ENCODE assay signal across 8 cellular contexts in genomic region chr14:103522028-103522581, GRCh38. TPM values are rescaled to one million over a fixed set of nuclear protein-coding genes. Genes with fewer than 3 reads are reported as not detected.
DNase-seq lines count a peak whose midpoint lies in the region; ATAC-seq, FAIRE-seq and TF ChIP-seq lines count a peak whose summit lies in the region.

No MANE protein-coding gene starts in this region.

- peaks cover 4% of the 10 kb centered on the region for H3K79me2 ChIP-seq in HepG2 (ENCODE audit: insufficient read depth, low read length)

- H3K4me2 ChIP-seq in HepG2 (ENCODE audit: low read depth, low read length): peak overlapping the region; percentile 85

- no peak for TF ChIP-seq RAD21 in HepG2 (CRISPR knock-in tag; IDR thresholded peaks at IDR 0.05)

- no peak for TF ChIP-seq CTCF in CD14-positive monocyte (IDR thresholded peaks at IDR 0.05)
- no peak for TF ChIP-seq CTCF in brain microvascular endothelial cell (IDR thresholded peaks at IDR 0.05; ENCODE audit: low read depth, low read length, missing control alignments)
- no peak for TF ChIP-seq CTCF in HepG2 (CRISPR knock-in tag; IDR thresholded peaks at IDR 0.05)
- TF ChIP-seq CTCF in thyroid gland (IDR thresholded peaks at IDR 0.05): no peak

- peak overlapping the region; percentile 49 for H3K4me3 ChIP-seq in MG63
- H3K4me3 ChIP-seq in brain microvascular endothelial cell (ENCODE audit: low read depth, low read length): peak overlapping the region; percentile 27
- H3K4me3 ChIP-seq in HepG2 (replicated peaks in 1 of 3; ENCODE audit: insufficient read depth in 1 of 3, low read depth in 2 of 3, low read length in 3 of 3): peak overlapping the region; percentile 68 to 81 (median 70); a peak in 5 of 6 replicates
- H3K4me3 ChIP-seq in thyroid gland (replicated peaks in 1 of 3): peak overlapping the region in 2 of 3 donors; percentile 66 to 74

- in situ Hi-C loops in brain microvascular endothelial cell (cut with HindIII; ENCODE audit: low pct_ligation_motif_present, low sequenced_read_pairs) (no loop called here), HepG2 (cut with HindIII; ENCODE audit: extremely low pct_ligation_motif_present, low pct_unique_long_range_greater_than_20kb) (no loop called here)

- peaks cover 0 to 9% of the 10 kb centered on the region in 2 donors for H3K36me3 Mint-ChIP-seq in CD14-positive monocyte

- H3K27me3 ChIP-seq in MG63 (no peaks in the 10 kb centered on the region; the same call in 1 of the 2 replicates), brain microvascular endothelial cell (replicated peaks) (peaks cover 11% of the 10 kb centered on the region), HepG2 (ENCODE audit: control insufficient read depth in 1 of 2, insufficient read depth in 2 of 2, low read length in 2 of 2) (no peaks in the 10 kb centered on the region), thyroid gland (no peaks in the 10 kb centered on the region)

- CTCF ChIA-PET in HepG2 (lab: Yijun Ruan, JAX; ENCODE audit: low intra/inter-chr PET ratio, low total read pairs): no interaction called here

- H3K9ac ChIP-seq in HepG2 (ENCODE audit: insufficient read depth, low read depth, low read length): peak overlapping the region; percentile 73

- H3K9me3 ChIP-seq in MG63: no peaks in the 10 kb centered on the region
- H3K9me3 ChIP-seq in HepG2 (ENCODE audit: low read length): no peaks in the 10 kb centered on the region
- H3K9me3 ChIP-seq in thyroid gland: no peaks in the 10 kb centered on the region

- 8% methylated on average over 18 of the region's 64 CpGs for WGBS in HepG2 (ENCODE audit: low lambda C conversion rate)
- no CpG with 5 or more reads among the region's 64 CpGs for WGBS in thyroid gland, 2 donors

- TSS peak; percentile 56 for BruUV-seq in HepG2 (replicated peaks; lab: Mats Ljungman, UMichigan)

- no peak for TF ChIP-seq POLR2A in HepG2 (IDR thresholded peaks at IDR 0.05; ENCODE audit: insufficient read depth in 1 of 2, low read depth in 2 of 2, low read length in 2 of 2)
- TF ChIP-seq POLR2A in thyroid gland (IDR thresholded peaks at IDR 0.05): no peak

- DNase-seq in CD14-positive monocyte (ENCODE audit: low spot score): no peak
- DNase-seq in MG63: no peak
- DNase-seq in brain microvascular endothelial cell: no peak
- no peak for DNase-seq in HepG2 (ENCODE audit: low spot score)
- peak; percentile 51 to 54 for DNase-seq in thyroid gland
- no peak for DNase-seq in occipital lobe (lab: John Stamatoyannopoulos, UW)

- H3K27me3 Mint-ChIP-seq in CD14-positive monocyte (ENCODE audit: low read depth in 3 of 3): peaks cover 41 to 55% (median 45%) of the 10 kb centered on the region in 3 donors

- no peak overlapping the region for H3K27ac Mint-ChIP-seq in CD14-positive monocyte

- no peak for FAIRE-seq in HepG2 (lab: Jason Lieb, UNC)

- POLR2A ChIA-PET in HepG2 (lab: Yijun Ruan, JAX): interaction anchor here (1.1 to 1.5 kb wide), 3 partner anchors 14 to 28 kb away, joined by 4 to 9 read pairs (median 6); no protein-coding TSS in a partner anchor

- H3K27ac ChIP-seq in brain microvascular endothelial cell: no peak overlapping the region
- peak overlapping the region; percentile 39 for H3K27ac ChIP-seq in HepG2 (ENCODE audit: extremely low read length, insufficient read depth, low read length)
- peak overlapping the region; percentile 70 to 98 (median 94) for H3K27ac ChIP-seq in thyroid gland

- intact Hi-C loops in CD14-positive monocyte (cut with micrococcal nuclease) (loop anchor here in 1 of 2 donors (5.0 to 10.0 kb wide), 2 partner anchors 40 to 187 kb away; partner anchors contain the start of genes BAG5, COA8 and EIF5), HepG2 (cut with micrococcal nuclease; ENCODE audit: unreplicated experiment) (no loop called here), thyroid gland (cut with DNase I) (no loop called here)

- no peak for TF ChIP-seq EP300 in HepG2 (IDR thresholded peaks at IDR 0.05; ENCODE audit: low read depth in 2 of 2, low read length in 2 of 2)
- no peak for TF ChIP-seq EP300 in HepG2 (CRISPR knock-in tag; IDR thresholded peaks at IDR 0.05; ENCODE audit: borderline replicate concordance)

- H3K4me1 ChIP-seq in HepG2 (ENCODE audit: insufficient read depth, low read length) (peaks cover 66% of the 10 kb centered on the region), thyroid gland (peaks cover 43 to 47% of the 10 kb centered on the region in 2 donors)

- H3K36me3 ChIP-seq in MG63: no peaks in the 10 kb centered on the region; the same call in 1 of the 2 replicates
- no peaks in the 10 kb centered on the region for H3K36me3 ChIP-seq in brain microvascular endothelial cell (replicated peaks)
- peaks cover 0 to 10% of the 10 kb centered on the region in 2 experiments; a peak in 3 of 5 replicates for H3K36me3 ChIP-seq in HepG2 (replicated peaks in 1 of 2; ENCODE audit: control insufficient read depth in 1 of 2, insufficient read depth in 2 of 2, low read length in 2 of 2)
- H3K36me3 ChIP-seq in thyroid gland: no peaks in the 10 kb centered on the region

- no peak overlapping the region for H2AFZ ChIP-seq in HepG2 (ENCODE audit: low read length)

- H3K9me3 Mint-ChIP-seq in CD14-positive monocyte: peaks cover 0 to 16% (median 6%) of the 10 kb centered on the region in 7 donors

- H4K20me1 ChIP-seq in HepG2 (ENCODE audit: insufficient read depth, low read length): no peaks in the 10 kb centered on the region

- peaks cover 30% of the 10 kb centered on the region for H3K4me1 Mint-ChIP-seq in CD14-positive monocyte

- peak overlapping the region; percentile 75 to 83 for H3K4me3 Mint-ChIP-seq in CD14-positive monocyte

- ATAC-seq in HepG2: no peak
- ATAC-seq in HG03159 (IDR thresholded peaks at IDR 0.05; ENCODE audit: unreplicated experiment): no peak
- ATAC-seq in GM21723 (IDR thresholded peaks at IDR 0.05; ENCODE audit: unreplicated experiment): no peak

RNA-seq across cellular contexts. Expression of gene CKB, which starts 0.5 kb away (rescaled TPM):
- polyA plus RNA-seq in CD14-positive monocyte: 1 to 10 TPM in 1 of 2 donors, under 1 TPM in 1; 0.76 to 2.7 TPM
- 34.9 and 45.2 TPM in 2 replicates for total RNA-seq in MG63 (2014; rRNA removed; shearing (Covaris generic); ENCODE audit: low replicate concordance)
- 82.3 and 92.4 TPM in 2 replicates for total RNA-seq in HepG2 (2016; rRNA removed; fragmentation: Illumina TruSeq; extraction: Trizol)
- total RNA-seq in HepG2 (2016; cell fraction: cytosol; rRNA removed; fragmentation: Illumina TruSeq; extraction: Trizol; ENCODE audit: low read depth): 35.0 and 38.6 TPM in 2 replicates
- 77.0 and 90.7 TPM in 2 replicates for total RNA-seq in HepG2 (2016; cell fraction: insoluble cytoplasmic fraction; rRNA removed; fragmentation: Illumina TruSeq; extraction: Trizol)
- 39.1 and 44.5 TPM in 2 replicates for total RNA-seq in HepG2 (2016; cell fraction: membrane; rRNA removed; fragmentation: Illumina TruSeq; extraction: Trizol)
- total RNA-seq in HepG2 (2016; cell fraction: nucleus; rRNA removed; fragmentation: Illumina TruSeq; extraction: Trizol): 55.0 and 62.1 TPM in 2 replicates
- 179 and 217 TPM in 2 replicates for polyA plus RNA-seq in HepG2 (2011; rRNA removed)
- polyA plus RNA-seq in HepG2 (2011; cell fraction: cytosol; rRNA removed): 94.2 and 257 TPM in 2 replicates
- 634 and 1,191 TPM in 2 replicates for polyA plus RNA-seq in HepG2 (2011; cell fraction: nucleus; rRNA removed)
- 136 and 210 TPM in 2 replicates for polyA plus RNA-seq in HepG2 (2012)
- polyA plus RNA-seq in HepG2 (2016; cell fraction: cytosol; fragmentation: Illumina TruSeq; extraction: Trizol; ENCODE audit: low read depth): 60.2 and 68.2 TPM in 2 replicates
- 156 and 198 TPM in 2 replicates for polyA plus RNA-seq in HepG2 (2016; cell fraction: insoluble cytoplasmic fraction; fragmentation: Illumina TruSeq; extraction: Trizol; ENCODE audit: low read depth)
- polyA plus RNA-seq in HepG2 (2016; cell fraction: membrane; fragmentation: Illumina TruSeq; extraction: Trizol; ENCODE audit: low read depth): 60.4 and 60.5 TPM in 2 replicates
- polyA plus RNA-seq in HepG2 (2016; cell fraction: nucleus; fragmentation: Illumina TruSeq; extraction: Trizol; ENCODE audit: insufficient read depth, low read depth): 164 and 170 TPM in 2 replicates
- 111 and 125 TPM in 2 replicates for polyA minus RNA-seq in HepG2 (2011; rRNA and poly(A)+ RNA removed; ENCODE audit: low replicate concordance)
- polyA minus RNA-seq in HepG2 (2011; cell fraction: cytosol; rRNA and poly(A)+ RNA removed): 96.8 and 156 TPM in 2 replicates
- 34.2 and 39.0 TPM in 2 replicates for polyA minus RNA-seq in HepG2 (2011; cell fraction: nucleus; rRNA and poly(A)+ RNA removed)
- 100 to 1,000 TPM; 190 to 373 (median 266) TPM for total RNA-seq in thyroid gland
- total RNA-seq in occipital lobe: 278 TPM

RNA-seq across cellular contexts. Expression of gene TRMT61A, which starts 6.9 kb away (rescaled TPM):
- polyA plus RNA-seq in CD14-positive monocyte (1 to 10 TPM; 2.7 to 3.4 TPM), HepG2 (2011; rRNA removed) (6.5 and 9.8 TPM in 2 replicates)
- total RNA-seq in MG63 (2014; rRNA removed; shearing (Covaris generic); ENCODE audit: low replicate concordance): 29.0 and 43.2 TPM in 2 replicates
- total RNA-seq in HepG2 (2016; rRNA removed; fragmentation: Illumina TruSeq; extraction: Trizol) (12.2 and 13.6 TPM in 2 replicates), thyroid gland (10 to 100 TPM; 14.9 to 24.4 (median 21.3) TPM), occipital lobe (5.9 TPM)
- 4.0 and 5.2 TPM in 2 replicates for total RNA-seq in HepG2 (2016; cell fraction: cytosol; rRNA removed; fragmentation: Illumina TruSeq; extraction: Trizol; ENCODE audit: low read depth)
- 12.4 and 14.5 TPM in 2 replicates for total RNA-seq in HepG2 (2016; cell fraction: insoluble cytoplasmic fraction; rRNA removed; fragmentation: Illumina TruSeq; extraction: Trizol)
- 8.3 and 9.6 TPM in 2 replicates for total RNA-seq in HepG2 (2016; cell fraction: membrane; rRNA removed; fragmentation: Illumina TruSeq; extraction: Trizol)
- total RNA-seq in HepG2 (2016; cell fraction: nucleus; rRNA removed; fragmentation: Illumina TruSeq; extraction: Trizol): 10.4 and 11.7 TPM in 2 replicates
- 6.4 and 11.5 TPM in 2 replicates for polyA plus RNA-seq in HepG2 (2011; cell fraction: cytosol; rRNA removed)
- polyA plus RNA-seq in HepG2 (2011; cell fraction: nucleus; rRNA removed): 26.1 and 31.2 TPM in 2 replicates
- polyA plus RNA-seq in HepG2 (2012): 4.0 and 8.4 TPM in 2 replicates
- 3.9 and 4.4 TPM in 2 replicates for polyA plus RNA-seq in HepG2 (2016; cell fraction: cytosol; fragmentation: Illumina TruSeq; extraction: Trizol; ENCODE audit: low read depth)
- 12.0 and 13.1 TPM in 2 replicates for polyA plus RNA-seq in HepG2 (2016; cell fraction: insoluble cytoplasmic fraction; fragmentation: Illumina TruSeq; extraction: Trizol; ENCODE audit: low read depth)
- 6.7 and 7.2 TPM in 2 replicates for polyA plus RNA-seq in HepG2 (2016; cell fraction: membrane; fragmentation: Illumina TruSeq; extraction: Trizol; ENCODE audit: low read depth)
- 13.5 and 14.3 TPM in 2 replicates for polyA plus RNA-seq in HepG2 (2016; cell fraction: nucleus; fragmentation: Illumina TruSeq; extraction: Trizol; ENCODE audit: insufficient read depth, low read depth)
- 14.6 and 19.9 TPM in 2 replicates for polyA minus RNA-seq in HepG2 (2011; rRNA and poly(A)+ RNA removed; ENCODE audit: low replicate concordance)
- polyA minus RNA-seq in HepG2 (2011; cell fraction: cytosol; rRNA and poly(A)+ RNA removed): 4.6 and 4.7 TPM in 2 replicates
- 15.8 and 16.6 TPM in 2 replicates for polyA minus RNA-seq in HepG2 (2011; cell fraction: nucleus; rRNA and poly(A)+ RNA removed)

RNA-seq across cellular contexts. Expression of gene BAG5, which starts 40.4 kb away (rescaled TPM):
- polyA plus RNA-seq in CD14-positive monocyte: 10 to 100 TPM; 30.1 to 33.1 TPM
- total RNA-seq in MG63 (2014; rRNA removed; shearing (Covaris generic); ENCODE audit: low replicate concordance): 5.4 and 8.2 TPM in 2 replicates
- total RNA-seq in HepG2 (2016; rRNA removed; fragmentation: Illumina TruSeq; extraction: Trizol): 21.0 and 34.8 TPM in 2 replicates
- total RNA-seq in HepG2 (2016; cell fraction: cytosol; rRNA removed; fragmentation: Illumina TruSeq; extraction: Trizol; ENCODE audit: low read depth): 2.3 and 2.5 TPM in 2 replicates
- 21.9 and 34.1 TPM in 2 replicates for total RNA-seq in HepG2 (2016; cell fraction: insoluble cytoplasmic fraction; rRNA removed; fragmentation: Illumina TruSeq; extraction: Trizol)
- total RNA-seq in HepG2 (2016; cell fraction: membrane; rRNA removed; fragmentation: Illumina TruSeq; extraction: Trizol): 11.4 and 14.2 TPM in 2 replicates
- 14.8 and 16.2 TPM in 2 replicates for total RNA-seq in HepG2 (2016; cell fraction: nucleus; rRNA removed; fragmentation: Illumina TruSeq; extraction: Trizol)
- 3.0 and 3.5 TPM in 2 replicates for polyA plus RNA-seq in HepG2 (2011; rRNA removed)
- polyA plus RNA-seq in HepG2 (2011; cell fraction: cytosol; rRNA removed): 2.5 and 3.9 TPM in 2 replicates
- 3.3 and 3.7 TPM in 2 replicates for polyA plus RNA-seq in HepG2 (2011; cell fraction: nucleus; rRNA removed)
- polyA plus RNA-seq in HepG2 (2012): 7.9 and 9.3 TPM in 2 replicates
- polyA plus RNA-seq in HepG2 (2016; cell fraction: cytosol; fragmentation: Illumina TruSeq; extraction: Trizol; ENCODE audit: low read depth): 1.0 and 1.3 TPM in 2 replicates
- 16.8 and 20.0 TPM in 2 replicates for polyA plus RNA-seq in HepG2 (2016; cell fraction: insoluble cytoplasmic fraction; fragmentation: Illumina TruSeq; extraction: Trizol; ENCODE audit: low read depth)
- polyA plus RNA-seq in HepG2 (2016; cell fraction: membrane; fragmentation: Illumina TruSeq; extraction: Trizol; ENCODE audit: low read depth): 5.3 and 6.2 TPM in 2 replicates
- polyA plus RNA-seq in HepG2 (2016; cell fraction: nucleus; fragmentation: Illumina TruSeq; extraction: Trizol; ENCODE audit: insufficient read depth, low read depth): 13.8 and 14.6 TPM in 2 replicates
- polyA minus RNA-seq in HepG2 (2011; rRNA and poly(A)+ RNA removed; ENCODE audit: low replicate concordance): 5.3 and 11.8 TPM in 2 replicates
- polyA minus RNA-seq in HepG2 (2011; cell fraction: cytosol; rRNA and poly(A)+ RNA removed): 7.2 and 8.6 TPM in 2 replicates
- 9.8 and 9.9 TPM in 2 replicates for polyA minus RNA-seq in HepG2 (2011; cell fraction: nucleus; rRNA and poly(A)+ RNA removed)
- total RNA-seq in thyroid gland: 10 to 100 TPM; 39.4 to 77.5 (median 44.4) TPM
- 46.6 TPM for total RNA-seq in occipital lobe

RNA-seq across cellular contexts. Expression of gene COA8, which starts 40.7 kb away (rescaled TPM):
- polyA plus RNA-seq in CD14-positive monocyte (10 to 100 TPM; 52.3 to 58.1 TPM), HepG2 (2011; rRNA removed) (10.9 and 14.0 TPM in 2 replicates)
- total RNA-seq in MG63 (2014; rRNA removed; shearing (Covaris generic); ENCODE audit: low replicate concordance): 18.4 and 38.9 TPM in 2 replicates
- total RNA-seq in HepG2 (2016; rRNA removed; fragmentation: Illumina TruSeq; extraction: Trizol) (25.1 and 25.2 TPM in 2 replicates), thyroid gland (10 to 100 TPM; 25.9 to 50.4 (median 33.6) TPM), occipital lobe (27.5 TPM)
- total RNA-seq in HepG2 (2016; cell fraction: cytosol; rRNA removed; fragmentation: Illumina TruSeq; extraction: Trizol; ENCODE audit: low read depth): 29.4 and 38.9 TPM in 2 replicates
- 25.7 and 29.2 TPM in 2 replicates for total RNA-seq in HepG2 (2016; cell fraction: insoluble cytoplasmic fraction; rRNA removed; fragmentation: Illumina TruSeq; extraction: Trizol)
- 46.6 and 48.0 TPM in 2 replicates for total RNA-seq in HepG2 (2016; cell fraction: membrane; rRNA removed; fragmentation: Illumina TruSeq; extraction: Trizol)
- total RNA-seq in HepG2 (2016; cell fraction: nucleus; rRNA removed; fragmentation: Illumina TruSeq; extraction: Trizol): 11.0 and 15.0 TPM in 2 replicates
- polyA plus RNA-seq in HepG2 (2011; cell fraction: cytosol; rRNA removed): 10.2 and 14.5 TPM in 2 replicates
- 2.6 and 3.1 TPM in 2 replicates for polyA plus RNA-seq in HepG2 (2011; cell fraction: nucleus; rRNA removed)
- polyA plus RNA-seq in HepG2 (2012): 25.7 and 32.6 TPM in 2 replicates
- 63.7 and 73.8 TPM in 2 replicates for polyA plus RNA-seq in HepG2 (2016; cell fraction: cytosol; fragmentation: Illumina TruSeq; extraction: Trizol; ENCODE audit: low read depth)
- 33.7 and 39.8 TPM in 2 replicates for polyA plus RNA-seq in HepG2 (2016; cell fraction: insoluble cytoplasmic fraction; fragmentation: Illumina TruSeq; extraction: Trizol; ENCODE audit: low read depth)
- 52.0 and 59.9 TPM in 2 replicates for polyA plus RNA-seq in HepG2 (2016; cell fraction: membrane; fragmentation: Illumina TruSeq; extraction: Trizol; ENCODE audit: low read depth)
- 21.5 and 21.7 TPM in 2 replicates for polyA plus RNA-seq in HepG2 (2016; cell fraction: nucleus; fragmentation: Illumina TruSeq; extraction: Trizol; ENCODE audit: insufficient read depth, low read depth)
- 4.7 and 5.1 TPM in 2 replicates for polyA minus RNA-seq in HepG2 (2011; rRNA and poly(A)+ RNA removed; ENCODE audit: low replicate concordance)
- 3.6 and 6.4 TPM in 2 replicates for polyA minus RNA-seq in HepG2 (2011; cell fraction: cytosol; rRNA and poly(A)+ RNA removed)
- polyA minus RNA-seq in HepG2 (2011; cell fraction: nucleus; rRNA and poly(A)+ RNA removed): 10.1 and 11.3 TPM in 2 replicates

Comparison
In these comparisons a context has a peak if more than half of its experiments do, and no peak if none do; other contexts are left out.
1. DNase-seq: peak in thyroid gland (2 of 2); none in CD14-positive monocyte (single experiment), MG63 (single experiment), brain microvascular endothelial cell (single experiment), HepG2 (single experiment) and occipital lobe (single experiment).
2. Peak in every context shown above with its lines, with median percentiles within 50 percentile points of each other: H3K4me3 ChIP-seq.